10 cellular contexts compared by ENCODE assay signal in genomic region chrX:21932277-21932996, GRCh38. TPM values are rescaled to one million over a fixed set of nuclear protein-coding genes. Genes with fewer than 3 reads are reported as not detected.
A peak's percentile ranks its signal among the peaks of the same experiment; 100 is the strongest.
DNase-seq lines count a peak whose midpoint lies in the region; ATAC-seq and TF ChIP-seq lines count a peak whose summit lies in the region.
"Had no signal": no experiment of that assay in that cellular context is flagged by ENCODE, and none has a peak within 500 bp of the region (broad histone marks: within the 10 kb centered on the region; RNA-seq: fewer than 3 reads in every experiment).

No MANE protein-coding gene starts in this region.

- peak; percentile 91 for DNase-seq in GM23248
- DNase-seq in Panc1 (ENCODE audit: low read depth, low spot score) = peak; percentile 64
- peak; percentile 61 for DNase-seq in retinal pigment epithelial cell (ENCODE audit: low read depth)
- no peak for DNase-seq in tibial nerve (ENCODE audit: low spot score in 2 of 2)
- DNase-seq in stimulated activated CD4-positive, alpha-beta T cell treated with anti-CD3 and anti-CD28 coated beads, Interleukin-4, amount 100 ng/mL, for 1 hour = no peak
- DNase-seq: SJCRH30 had no signal

- peaks cover 23% of the 10 kb centered on the region for H3K4me1 ChIP-seq in GM23248 (ENCODE audit: insufficient read depth)
- peaks cover 5% of the 10 kb centered on the region; the same call in 1 of the 2 replicates for H3K4me1 ChIP-seq in Panc1 (ENCODE audit: control insufficient read depth, insufficient read depth, low read length)
- no peaks in the 10 kb centered on the region for H3K4me1 ChIP-seq in tibial nerve

- in situ Hi-C loops in GM23248 (cut with MboI) (no loop called here), Panc1 (cut with HindIII; ENCODE audit: low pct_unique_long_range_greater_than_20kb, low sequenced_read_pairs) (no loop called here)

- no peaks in the 10 kb centered on the region for H3K9me3 ChIP-seq in GM23248 (ENCODE audit: low read depth)
- no peaks in the 10 kb centered on the region for H3K9me3 ChIP-seq in Panc1 (ENCODE audit: control insufficient read depth, insufficient read depth, low read depth, low read length)
- no peaks in the 10 kb centered on the region for H3K9me3 ChIP-seq in tibial nerve
- H3K9me3 ChIP-seq: SJCRH30 had no signal

- intact Hi-C loops in Panc1 (cut with micrococcal nuclease; ENCODE audit: unreplicated experiment) = no loop called here

- H3K27ac ChIP-seq in GM23248 = peak overlapping the region; percentile 95
- peak overlapping the region; percentile 82 for H3K27ac ChIP-seq in Panc1 (ENCODE audit: low read length)
- peak overlapping the region in 2 of 4 donors; percentile 47 to 70 for H3K27ac ChIP-seq in tibial nerve
- H3K27ac ChIP-seq: HL-60, SJCRH30 had no signal

- peak overlapping the region; percentile 59 for H3K4me2 ChIP-seq in GM23248 (ENCODE audit: unreplicated experiment)

- TF ChIP-seq POLR2A in tibial nerve (IDR thresholded peaks at IDR 0.05) = no peak

- H4K20me1 ChIP-seq in GM23248 (ENCODE audit: insufficient read depth) = no peaks in the 10 kb centered on the region

- H2AFZ ChIP-seq in GM23248 = peak overlapping the region; percentile 54

- H3K27me3 ChIP-seq in GM23248 (replicated peaks; ENCODE audit: insufficient read depth) (no peaks in the 10 kb centered on the region), Panc1 (ENCODE audit: control insufficient read depth, insufficient read depth, low read length) (no peaks in the 10 kb centered on the region), tibial nerve (no peaks in the 10 kb centered on the region)
- H3K27me3 ChIP-seq: SJCRH30 had no signal

- H3F3A ChIP-seq in GM23248 (ENCODE audit: insufficient read depth) = peaks cover 21% of the 10 kb centered on the region; the same call in 1 of the 2 replicates

- H3K4me3 ChIP-seq in GM23248 (peak overlapping the region; percentile 35; the same call in 1 of the 2 replicates), Panc1 (ENCODE audit: low read depth in 2 of 2, low read length in 2 of 2) (no peak overlapping the region), retinal pigment epithelial cell (ENCODE audit: low read length) (no peak overlapping the region), tibial nerve (no peak overlapping the region)
- H3K4me3 ChIP-seq: SJCRH30 had no signal

- WGBS in GM23248 (ENCODE audit: low coverage in 1 of 2, low lambda C conversion rate in 2 of 2, missing lambda C conversion rate in 2 of 2), 2 experiments = 1 to 4% methylated on average over 10 of the region's 10 CpGs
- WGBS in tibial nerve, 2 donors = 50 to 58% methylated on average over 10 of the region's 10 CpGs

- POLR2A ChIA-PET in Panc1 (lab: Charles Lee) = no interaction called here

- CTCF ChIA-PET in Panc1 (lab: Charles Lee) = no interaction called here

- BruUV-seq in Panc1 (replicated peaks; lab: Mats Ljungman, UMichigan) = no TSS peak

- H3K79me2 ChIP-seq in GM23248 (ENCODE audit: insufficient read depth) = no peaks in the 10 kb centered on the region

- peak overlapping the region; percentile 76 for H3K9ac ChIP-seq in GM23248

- no peaks in the 10 kb centered on the region for H3K36me3 ChIP-seq in GM23248 (ENCODE audit: low read depth)
- H3K36me3 ChIP-seq in Panc1 (ENCODE audit: control insufficient read depth, insufficient read depth, low read length) = no peaks in the 10 kb centered on the region
- H3K36me3 ChIP-seq in tibial nerve = no peaks in the 10 kb centered on the region
- H3K36me3 ChIP-seq: SJCRH30 had no signal

- peak in 1 of 2 donors; percentile 35 for TF ChIP-seq EP300 in tibial nerve (IDR thresholded peaks at IDR 0.05)

- peak; percentile 93 for ATAC-seq in Panc1
- ATAC-seq in esophagus mucosa = peak; percentile 94
- ATAC-seq in HG03159 (IDR thresholded peaks at IDR 0.05; ENCODE audit: unreplicated experiment) = no peak
- no peak for ATAC-seq in HG03135 (IDR thresholded peaks at IDR 0.05; ENCODE audit: unreplicated experiment)

- TF ChIP-seq CTCF in Panc1 (IDR thresholded peaks at IDR 0.05) (no peak), retinal pigment epithelial cell (conservative IDR thresholded peaks at IDR 0.05; ENCODE audit: low read depth, low read length) (no peak), tibial nerve (IDR thresholded peaks at IDR 0.05) (no peak)

- no peaks in the 10 kb centered on the region for H3K9me2 ChIP-seq in GM23248 (ENCODE audit: insufficient read depth)

RNA-seq across cellular contexts. Expression of gene SMS, which starts 8.1 kb away (rescaled TPM):
- 159 and 162 TPM in 2 replicates for total RNA-seq in GM23248 (2014; rRNA removed; shearing (Covaris generic))
- 156 and 166 TPM in 2 replicates for polyA plus RNA-seq in GM23248 (2016; fragmentation: Nextera tagmentation; extraction: Ambion mirVana)
- total RNA-seq in Panc1 (2021; ENCODE audit: unreplicated experiment) (172 TPM), esophagus mucosa (29.7 TPM), tibial nerve (10 to 100 TPM; 19.9 to 36.7 (median 24.7) TPM)
- polyA plus RNA-seq in Panc1 (2012; ENCODE audit: insufficient read length) = 186 TPM

Comparison
In these comparisons a context has a peak if more than half of its experiments do, and no peak if none do; other contexts are left out.
1. DNase-seq: peak in GM23248 (single experiment), Panc1 (single experiment) and retinal pigment epithelial cell (single experiment); none in tibial nerve (0 of 2) and stimulated activated CD4-positive, alpha-beta T cell treated with anti-CD3 and anti-CD28 coated beads, Interleukin-4, amount 100 ng/mL, for 1 hour (single experiment).
2. ATAC-seq: peak in Panc1 (single experiment) and esophagus mucosa (single experiment); none in HG03159 (single experiment) and HG03135 (single experiment).